In the genomic region with DNA sequence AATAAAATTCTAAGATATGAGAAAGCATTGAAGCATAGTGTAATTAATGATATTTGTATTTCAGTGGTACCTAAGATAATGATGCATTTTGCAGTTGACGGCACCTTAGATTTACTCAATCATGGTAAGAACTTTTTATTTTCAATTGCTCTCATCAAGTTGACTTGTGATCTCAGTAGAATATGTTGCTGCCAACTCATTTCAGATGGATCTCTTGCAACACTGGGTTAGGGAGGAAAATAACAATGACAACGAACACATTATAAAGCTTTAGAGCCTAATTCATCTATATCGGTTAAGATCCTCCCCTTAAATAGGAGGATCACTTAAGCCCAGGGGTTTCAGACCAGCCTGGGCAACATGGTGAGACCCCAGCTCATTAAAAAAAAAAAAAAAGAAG, we compare ENCODE assay signal across 12 cellular contexts. TPM values are rescaled to one million over a fixed set of nuclear protein-coding genes. Genes with fewer than 3 reads are reported as not detected.
A peak's percentile ranks its signal among the peaks of the same experiment; 100 is the strongest.
DNase-seq lines count a peak whose midpoint lies in the region; ATAC-seq, FAIRE-seq and TF ChIP-seq lines count a peak whose summit lies in the region.
"Had no signal": no experiment of that assay in that cellular context is flagged by ENCODE, and none has a peak within 500 bp of the region (broad histone marks: within the 10 kb centered on the region; RNA-seq: fewer than 3 reads in every experiment).

No MANE protein-coding gene starts in this region.

- POLR2A ChIA-PET in A549 (lab: Yijun Ruan, JAX) = no interaction called here

- H3K9me2 ChIP-seq in Loucy (replicated peaks; ENCODE audit: low read depth, low read length) = no peaks in the 10 kb centered on the region

- no peaks in the 10 kb centered on the region for H3K36me3 ChIP-seq in Loucy (ENCODE audit: insufficient read depth, low read length)
- H3K36me3 ChIP-seq in muscle layer of duodenum (ENCODE audit: control insufficient read depth in 1 of 2, insufficient read depth in 2 of 2, low read length in 2 of 2) = peaks cover 0 to 10% of the 10 kb centered on the region in 2 donors
- H3K36me3 ChIP-seq in neural progenitor cell = no peaks in the 10 kb centered on the region

- peaks cover 5% of the 10 kb centered on the region for H3K27me3 Mint-ChIP-seq in neural progenitor cell (ENCODE audit: insufficient read depth, low read depth)
- H3K27me3 Mint-ChIP-seq: naive B cell had no signal

- H3F3A ChIP-seq in Loucy (ENCODE audit: low read depth) (0 out of 2 replicates have a peak, but pooled peaks cover 3% of the 10 kb centered on the region), neural progenitor cell (ENCODE audit: low read depth) (no peaks in the 10 kb centered on the region)

- H3K9me3 ChIP-seq in A549 = no peaks in the 10 kb centered on the region
- H3K9me3 ChIP-seq in Loucy (ENCODE audit: insufficient read depth, low read depth, low read length) = no peaks in the 10 kb centered on the region
- no peaks in the 10 kb centered on the region for H3K9me3 ChIP-seq in muscle layer of duodenum (ENCODE audit: control insufficient read depth in 1 of 2, low read length in 2 of 2)
- no peaks in the 10 kb centered on the region for H3K9me3 ChIP-seq in neural progenitor cell (ENCODE audit: low read depth)

- no peak for TF ChIP-seq POLR2A in A549 (IDR thresholded peaks at IDR 0.05; ENCODE audit: low read length)

- H2AFZ ChIP-seq in Loucy (ENCODE audit: low read length) = 0 out of 2 replicates have a peak overlapping the region, but pooled peaks have one; percentile 32
- H2AFZ ChIP-seq in neural progenitor cell (replicated peaks) = no peak overlapping the region

- no peak overlapping the region for H3K27ac Mint-ChIP-seq in neural progenitor cell
- H3K27ac Mint-ChIP-seq: IgD-negative memory B cell had no signal

- peak overlapping the region; percentile 53 for H3K4me2 ChIP-seq in A549
- H3K4me2 ChIP-seq in Loucy (ENCODE audit: low read depth, low read length, poor library complexity, severe bottlenecking) = peak overlapping the region; percentile 64
- H3K4me2 ChIP-seq in neural progenitor cell = no peak overlapping the region

- peaks cover 20% of the 10 kb centered on the region for H3K4me1 Mint-ChIP-seq in neural progenitor cell

- H3K4me3 ChIP-seq in A549 (no peak overlapping the region), Loucy (ENCODE audit: low read length, poor library complexity, severe bottlenecking) (peak overlapping the region; percentile 19), choroid plexus epithelial cell (ENCODE audit: low read depth, low read length) (no peak overlapping the region), muscle layer of duodenum (ENCODE audit: low read depth in 1 of 2, low read length in 2 of 2) (no peak overlapping the region), neural progenitor cell (no peak overlapping the region)

- no peaks in the 10 kb centered on the region for H4K20me1 ChIP-seq in Loucy (ENCODE audit: insufficient read depth, low read length, poor library complexity, severe bottlenecking)
- H4K20me1 ChIP-seq in neural progenitor cell (ENCODE audit: low read depth) = no peaks in the 10 kb centered on the region

- H3K27ac ChIP-seq in A549 (peak overlapping the region; percentile 88 to 94), muscle layer of duodenum (ENCODE audit: low read length) (peak overlapping the region; percentile 82), neural progenitor cell (no peak overlapping the region)
- H3K27ac ChIP-seq: C4-2B had no signal

- ATAC-seq in A549 (no peak), HG03139 (IDR thresholded peaks at IDR 0.05; ENCODE audit: unreplicated experiment) (no peak)

- peak overlapping the region; percentile 60 for H3K9ac ChIP-seq in Loucy (ENCODE audit: low read depth, low read length, poor library complexity, severe bottlenecking)
- H3K9ac ChIP-seq in neural progenitor cell = no peak overlapping the region

- H3K79me2 ChIP-seq in Loucy (ENCODE audit: insufficient read depth, low read length) (peaks cover 8% of the 10 kb centered on the region; the same call in 1 of the 2 replicates), neural progenitor cell (ENCODE audit: low read depth) (no peaks in the 10 kb centered on the region)

- H3K4me3 Mint-ChIP-seq in neural progenitor cell = no peak overlapping the region
- H3K4me3 Mint-ChIP-seq: IgD-negative memory B cell, naive B cell had no signal

- CTCF ChIA-PET in A549 (lab: Yijun Ruan, JAX) = interaction anchor here (1.2 kb wide), 1 partner anchor 474 kb away, joined by 4 read pairs; no protein-coding TSS in a partner anchor

- H3K27me3 ChIP-seq in Loucy (ENCODE audit: insufficient read depth, low read length, poor library complexity, severe bottlenecking) (no peaks in the 10 kb centered on the region), muscle layer of duodenum (ENCODE audit: low read depth, low read length) (no peaks in the 10 kb centered on the region), neural progenitor cell (no peaks in the 10 kb centered on the region)

- TF ChIP-seq EP300 in A549 (IDR thresholded peaks at IDR 0.05) = no peak

- peaks cover 2% of the 10 kb centered on the region for H3K9me3 Mint-ChIP-seq in neural progenitor cell
- H3K9me3 Mint-ChIP-seq: IgD-negative memory B cell, naive B cell had no signal

- DNase-seq in A549 (ENCODE audit: low read depth in 1 of 2, low spot score in 1 of 2) (no peak), choroid plexus epithelial cell (ENCODE audit: low read depth) (peak; percentile 83), neural progenitor cell (ENCODE audit: low spot score) (no peak), DMS53 treated with DMSO at 0.1 percent for 48 hours (lab: John Stamatoyannopoulos, UW; ENCODE audit: unreplicated experiment) (no peak), frontal cortex (ENCODE audit: low spot score in 2 of 2) (no peak)
- DNase-seq: naive B cell had no signal

- no peaks in the 10 kb centered on the region for H3K36me3 Mint-ChIP-seq in neural progenitor cell
- H3K36me3 Mint-ChIP-seq: IgD-negative memory B cell, naive B cell had no signal

- TF ChIP-seq CTCF in A549 (IDR thresholded peaks at IDR 0.05) (no peak), Loucy (conservative IDR thresholded peaks at IDR 0.05; ENCODE audit: low read length) (no peak), choroid plexus epithelial cell (conservative IDR thresholded peaks at IDR 0.05; ENCODE audit: low read depth, low read length) (no peak), neural progenitor cell (IDR thresholded peaks at IDR 0.05) (no peak)

- FAIRE-seq in A549 (lab: Jason Lieb, UNC) (no peak), frontal cortex (lab: Jason Lieb, UNC) (no peak)
- FAIRE-seq: endometrium had no signal

- 71% methylated on average over 3 of the region's 3 CpGs for WGBS in A549 (ENCODE audit: missing lambda C conversion rate)

- TF ChIP-seq RAD21 in A549 (conservative IDR thresholded peaks at IDR 0.05 in 1 of 2, IDR thresholded peaks at IDR 0.05 in 1 of 2) = no peak

- H3K4me1 ChIP-seq in A549 (peaks cover 78% of the 10 kb centered on the region), Loucy (ENCODE audit: insufficient read depth, low read length, poor library complexity, severe bottlenecking) (peaks cover 39% of the 10 kb centered on the region), muscle layer of duodenum (ENCODE audit: control insufficient read depth in 1 of 2, insufficient read depth in 2 of 2, low read length in 2 of 2) (peaks cover 11 to 14% of the 10 kb centered on the region in 2 donors), neural progenitor cell (no peaks in the 10 kb centered on the region)

TF ChIP-seq in A549, 52 proteins besides CTCF, POLR2A, EP300 and RAD21:
- no peak for TF ChIP-seq CBX8 (IDR thresholded peaks at IDR 0.05)
- no peak for TF ChIP-seq RARB (CRISPR knock-in tag; IDR thresholded peaks at IDR 0.05)
- TF ChIP-seq NFE2L2 (conservative IDR thresholded peaks at IDR 0.05; ENCODE audit: low read length) = no peak
- TF ChIP-seq HDAC2 (IDR thresholded peaks at IDR 0.05) = no peak
- no peak for TF ChIP-seq SREBF2 (IDR thresholded peaks at IDR 0.05)
- no peak for TF ChIP-seq ESRRA (IDR thresholded peaks at IDR 0.05; ENCODE audit: borderline replicate concordance, low read length)
- TF ChIP-seq FOSB (CRISPR knock-in tag; IDR thresholded peaks at IDR 0.05) = no peak
- no peak for TF ChIP-seq PHF8 (IDR thresholded peaks at IDR 0.05; ENCODE audit: borderline replicate concordance, low read depth)

RNA-seq across cellular contexts. Expression of a gene that starts 18.1 kb away (rescaled TPM):
- polyA plus RNA-seq in A549 (2011; rRNA removed) (5.7 and 7.3 TPM in 2 replicates), A549 (2017; fragmentation: RNase III; extraction: RNeasy Plus Mini Kit Qiagen cat#74134 plus additional on column Dnase treatment) (5.7 to 6.6 TPM (median 6.4 TPM) in 3 replicates)
- polyA plus RNA-seq in A549 (2012; cell fraction: cytosol; rRNA removed) = 3.3 and 4.3 TPM in 2 replicates
- 3.4 and 5.5 TPM in 2 replicates for polyA plus RNA-seq in A549 (2012; cell fraction: nucleus; rRNA removed)
- 4.6 and 5.0 TPM in 2 replicates for polyA minus RNA-seq in A549 (2011; rRNA and poly(A)+ RNA removed)
- total RNA-seq in neural progenitor cell (ENCODE audit: low replicate concordance) (16.2 and 16.5 TPM in 2 replicates), frontal cortex (8.2 TPM)

RNA-seq across cellular contexts. Expression of a gene that starts 18.4 kb away (rescaled TPM):
- polyA plus RNA-seq in A549 (2011; rRNA removed) (1.4 and 1.6 TPM in 2 replicates), A549 (2017; fragmentation: RNase III; extraction: RNeasy Plus Mini Kit Qiagen cat#74134 plus additional on column Dnase treatment) (0.59 to 1.2 TPM (median 0.93 TPM) in 3 replicates)
- polyA plus RNA-seq in A549 (2012; cell fraction: cytosol; rRNA removed) = 0.31 and 0.32 TPM in 2 replicates
- 0.56 and 0.61 TPM in 2 replicates for polyA plus RNA-seq in A549 (2012; cell fraction: nucleus; rRNA removed)
- polyA minus RNA-seq in A549 (2011; rRNA and poly(A)+ RNA removed) = 0.45 and 0.83 TPM in 2 replicates
- total RNA-seq in neural progenitor cell (ENCODE audit: low replicate concordance) (0.09 TPM in 1 of 2 replicates, not detected in the other), frontal cortex (1.2 TPM)
- polyA plus RNA-seq: IgD-negative memory B cell had no signal
